In genomic region chr17:7250655-7251329, GRCh38 we compare ENCODE assay signal across 7 cellular contexts. TPM values are rescaled to one million over a fixed set of nuclear protein-coding genes. Genes with fewer than 3 reads are reported as not detected.
DNase-seq lines count a peak whose midpoint lies in the region; ATAC-seq and TF ChIP-seq lines count a peak whose summit lies in the region.

No MANE protein-coding gene starts in this region.

- no peak for TF ChIP-seq CTCF in HFF-Myc (IDR thresholded peaks at IDR 0.05; ENCODE audit: low read depth, low read length, missing control alignments)

- H3K4me3 ChIP-seq in HFF-Myc (replicated peaks; ENCODE audit: low read depth, low read length) (peak overlapping the region; percentile 96), iPS DF 6.9 (ENCODE audit: low read length) (peak overlapping the region; percentile 87)

- no peak overlapping the region for H3K27ac ChIP-seq in iPS DF 6.9 (ENCODE audit: low read length)

- peaks cover 50% of the 10 kb centered on the region for H3K4me1 Mint-ChIP-seq in activated CD8-positive, alpha-beta T cell treated with anti-CD3 and anti-CD28 coated beads, Interleukin-2, amount 10 ng/mL, durations not matched to agents 7 days and 5 days (ENCODE audit: low read depth)
- peaks cover 53% of the 10 kb centered on the region for H3K4me1 Mint-ChIP-seq in stimulated activated effector memory CD8-positive, alpha-beta T cell treated with anti-CD3 and anti-CD28 coated beads, Interleukin-12 subunit alpha, Interleukin-12 subunit beta, amount 100 ng/mL, for 72 hours

- H3K4me1 ChIP-seq in iPS DF 6.9 (ENCODE audit: control insufficient read depth, insufficient read depth, low read length): no peaks in the 10 kb centered on the region

- H3K36me3 Mint-ChIP-seq in activated CD8-positive, alpha-beta T cell treated with anti-CD3 and anti-CD28 coated beads, Interleukin-2, amount 10 ng/mL, durations not matched to agents 7 days and 5 days (ENCODE audit: low read depth): peaks cover 46% of the 10 kb centered on the region
- H3K36me3 Mint-ChIP-seq in stimulated activated effector memory CD8-positive, alpha-beta T cell treated with anti-CD3 and anti-CD28 coated beads, Interleukin-12 subunit alpha, Interleukin-12 subunit beta, amount 100 ng/mL, for 72 hours: peaks cover 86% of the 10 kb centered on the region

- H3K4me3 Mint-ChIP-seq in activated CD8-positive, alpha-beta T cell treated with anti-CD3 and anti-CD28 coated beads, Interleukin-2, amount 10 ng/mL, durations not matched to agents 7 days and 5 days: peak overlapping the region; percentile 83
- peak overlapping the region; percentile 92 for H3K4me3 Mint-ChIP-seq in stimulated activated effector memory CD8-positive, alpha-beta T cell treated with anti-CD3 and anti-CD28 coated beads, Interleukin-12 subunit alpha, Interleukin-12 subunit beta, amount 100 ng/mL, for 72 hours

- peaks cover 3% of the 10 kb centered on the region; the same call in 1 of the 2 replicates for H3K36me3 ChIP-seq in iPS DF 6.9 (ENCODE audit: control insufficient read depth, insufficient read depth, low read length)

- no peaks in the 10 kb centered on the region for H3K9me3 Mint-ChIP-seq in activated CD8-positive, alpha-beta T cell treated with anti-CD3 and anti-CD28 coated beads, Interleukin-2, amount 10 ng/mL, durations not matched to agents 7 days and 5 days (ENCODE audit: insufficient read depth)
- no peaks in the 10 kb centered on the region for H3K9me3 Mint-ChIP-seq in stimulated activated effector memory CD8-positive, alpha-beta T cell treated with anti-CD3 and anti-CD28 coated beads, Interleukin-12 subunit alpha, Interleukin-12 subunit beta, amount 100 ng/mL, for 72 hours

- no CpG with 5 or more reads among the region's 33 CpGs for WGBS in iPS DF 6.9 (ENCODE audit: insufficient coverage, insufficient read length)

- no peak for ATAC-seq in activated CD8-positive, alpha-beta T cell treated with anti-CD3 and anti-CD28 coated beads, Interleukin-2, amount 10 ng/mL, durations not matched to agents 7 days and 5 days
- no peak for ATAC-seq in stimulated activated effector memory CD8-positive, alpha-beta T cell treated with anti-CD3 and anti-CD28 coated beads, Interleukin-12 subunit alpha, Interleukin-12 subunit beta, amount 100 ng/mL, for 72 hours
- no peak for ATAC-seq in HG03469 (IDR thresholded peaks at IDR 0.05; ENCODE audit: unreplicated experiment)
- ATAC-seq in activated CD4-positive, CD25-positive, alpha-beta regulatory T cell treated with anti-CD3 and anti-CD28 coated beads, Interleukin-2, amount 50 U/mL, for 24 hours: no peak

- POLR2A ChIA-PET in activated CD8-positive, alpha-beta T cell treated with anti-CD3 and anti-CD28 coated beads, Interleukin-2, amount 10 ng/mL, durations not matched to agents 7 days and 5 days (lab: Charles Lee): interaction anchor here (0.8 to 2.0 kb wide), 3 partner anchors 8 to 184 kb away, joined by 3 to 15 read pairs (median 3); partner anchors contain the start of genes GABARAP and TMEM102

- DNase-seq in HFF-Myc (ENCODE audit: extremely low read depth, low read depth) (no peak), iPS DF 6.9 (ENCODE audit: low read depth, low spot score) (no peak), H4 (ENCODE audit: low spot score) (no peak)
- peak; percentile 42 for DNase-seq in activated CD8-positive, alpha-beta T cell treated with anti-CD3 and anti-CD28 coated beads, Interleukin-2, amount 10 ng/mL, durations not matched to agents 7 days and 5 days
- DNase-seq in stimulated activated effector memory CD8-positive, alpha-beta T cell treated with anti-CD3 and anti-CD28 coated beads, Interleukin-12 subunit alpha, Interleukin-12 subunit beta, amount 100 ng/mL, for 72 hours (ENCODE audit: low spot score in 2 of 2): no peak

- CTCF ChIA-PET in activated CD8-positive, alpha-beta T cell treated with anti-CD3 and anti-CD28 coated beads, Interleukin-2, amount 10 ng/mL, durations not matched to agents 7 days and 5 days (lab: Charles Lee): interaction anchor here (1.0 to 1.6 kb wide), 4 partner anchors 8 to 45 kb away, joined by 3 to 8 read pairs (median 4); partner anchors contain the start of genes GABARAP and PHF23

- H3K27me3 Mint-ChIP-seq in activated CD8-positive, alpha-beta T cell treated with anti-CD3 and anti-CD28 coated beads, Interleukin-2, amount 10 ng/mL, durations not matched to agents 7 days and 5 days (ENCODE audit: low read depth): no peaks in the 10 kb centered on the region

- no peaks in the 10 kb centered on the region for H3K27me3 ChIP-seq in iPS DF 6.9 (ENCODE audit: control insufficient read depth, insufficient read depth, low read length)

- H3K27ac Mint-ChIP-seq in activated CD8-positive, alpha-beta T cell treated with anti-CD3 and anti-CD28 coated beads, Interleukin-2, amount 10 ng/mL, durations not matched to agents 7 days and 5 days: peak overlapping the region; percentile 90
- H3K27ac Mint-ChIP-seq in stimulated activated effector memory CD8-positive, alpha-beta T cell treated with anti-CD3 and anti-CD28 coated beads, Interleukin-12 subunit alpha, Interleukin-12 subunit beta, amount 100 ng/mL, for 72 hours: peak overlapping the region; percentile 100

- H3K9me3 ChIP-seq in iPS DF 6.9 (ENCODE audit: control insufficient read depth, insufficient read depth, low read length): no peaks in the 10 kb centered on the region

RNA-seq across cellular contexts. Expression of gene CTDNEP1, which starts 0.7 kb away (rescaled TPM):
- total RNA-seq in activated CD8-positive, alpha-beta T cell treated with anti-CD3 and anti-CD28 coated beads, Interleukin-2, amount 10 ng/mL, durations not matched to agents 7 days and 5 days: 100 to 1,000 TPM; 171 to 186 TPM
- total RNA-seq in H4 (2014; rRNA removed; shearing (Covaris generic)): 18.2 and 19.8 TPM in 2 replicates

RNA-seq across cellular contexts. Expression of gene ELP5, which starts 1.2 kb away (rescaled TPM):
- 10 to 100 TPM; 63.5 to 66.1 TPM for total RNA-seq in activated CD8-positive, alpha-beta T cell treated with anti-CD3 and anti-CD28 coated beads, Interleukin-2, amount 10 ng/mL, durations not matched to agents 7 days and 5 days
- 25.1 and 30.0 TPM in 2 replicates for total RNA-seq in H4 (2014; rRNA removed; shearing (Covaris generic))

RNA-seq across cellular contexts. Expression of gene GABARAP, which starts 8.5 kb away (rescaled TPM):
- total RNA-seq in activated CD8-positive, alpha-beta T cell treated with anti-CD3 and anti-CD28 coated beads, Interleukin-2, amount 10 ng/mL, durations not matched to agents 7 days and 5 days: 100 to 1,000 TPM; 203 to 227 TPM
- total RNA-seq in H4 (2014; rRNA removed; shearing (Covaris generic)): 396 and 471 TPM in 2 replicates

RNA-seq across cellular contexts. Expression of gene CLDN7, which starts 11.5 kb away (rescaled TPM):
- 1 to 10 TPM; 1.1 to 1.3 TPM for total RNA-seq in activated CD8-positive, alpha-beta T cell treated with anti-CD3 and anti-CD28 coated beads, Interleukin-2, amount 10 ng/mL, durations not matched to agents 7 days and 5 days
- total RNA-seq in H4 (2014; rRNA removed; shearing (Covaris generic)): not detected in 2 replicates

RNA-seq across cellular contexts. Expression of gene PHF23, which starts 11.5 kb away (rescaled TPM):
- 10 to 100 TPM; 53.6 to 57.9 TPM for total RNA-seq in activated CD8-positive, alpha-beta T cell treated with anti-CD3 and anti-CD28 coated beads, Interleukin-2, amount 10 ng/mL, durations not matched to agents 7 days and 5 days
- total RNA-seq in H4 (2014; rRNA removed; shearing (Covaris generic)): 37.5 and 45.3 TPM in 2 replicates
